13 cellular contexts compared by ENCODE assay signal in the genomic region with DNA sequence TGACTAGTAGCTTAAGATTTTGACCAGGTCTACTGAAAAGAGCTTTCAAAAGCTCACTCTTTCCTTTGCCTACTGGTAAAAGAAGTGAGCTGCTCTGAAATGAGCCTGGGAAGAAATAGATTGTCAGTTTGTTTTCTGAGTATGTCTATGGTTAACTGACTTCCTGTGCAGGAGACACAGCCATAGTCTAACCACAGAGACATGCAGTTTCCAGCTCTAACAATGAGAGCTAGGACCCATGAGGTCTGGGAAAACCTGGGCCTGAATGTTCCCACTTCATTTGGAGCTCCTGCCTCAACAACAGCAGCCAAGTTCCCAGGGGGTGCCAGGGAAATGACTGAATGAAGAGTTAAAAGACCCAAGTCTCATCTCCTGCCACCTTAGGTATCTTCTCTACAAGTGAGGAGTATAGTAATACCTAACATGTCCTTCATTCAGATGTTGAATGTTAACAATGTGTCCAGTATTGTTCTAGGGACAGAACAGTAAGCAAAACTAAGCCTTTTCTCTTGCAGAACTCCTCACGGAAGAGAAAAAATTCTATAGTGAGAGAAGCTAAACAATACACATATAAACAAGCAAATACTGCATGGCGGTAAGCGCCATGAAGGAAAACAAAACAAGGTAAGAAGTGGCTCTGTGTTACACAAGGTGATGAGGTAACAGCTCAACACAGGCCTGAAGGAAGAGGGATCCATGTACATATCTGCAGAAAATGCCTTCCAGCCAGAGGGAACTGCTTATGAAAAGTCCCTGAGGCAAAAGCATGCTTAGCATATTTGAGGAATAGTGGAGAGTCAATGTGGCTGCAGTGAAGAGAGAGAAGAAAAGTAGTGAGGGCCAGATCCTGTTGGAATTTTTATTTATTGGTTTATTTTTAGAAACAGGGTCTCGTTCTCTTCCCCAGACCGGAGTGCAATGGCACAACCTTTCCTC. TPM values are rescaled to one million over a fixed set of nuclear protein-coding genes. Genes with fewer than 3 reads are reported as not detected.
DNase-seq lines count a peak whose midpoint lies in the region; ATAC-seq and TF ChIP-seq lines count a peak whose summit lies in the region.
"Had no signal": no experiment of that assay in that cellular context is flagged by ENCODE, and none has a peak within 500 bp of the region (broad histone marks: within the 10 kb centered on the region; RNA-seq: fewer than 3 reads in every experiment).

No MANE protein-coding gene starts in this region.

- no peaks in the 10 kb centered on the region for H3K36me3 Mint-ChIP-seq in CD4-positive, alpha-beta T cell (ENCODE audit: low read depth)

- H3K9me3 ChIP-seq in CD4-positive, alpha-beta T cell (ENCODE audit: control insufficient read depth, low read length): no peaks in the 10 kb centered on the region

- H3K27me3 Mint-ChIP-seq in CD4-positive, alpha-beta T cell: no peaks in the 10 kb centered on the region

- no peak for DNase-seq in CD4-positive, alpha-beta T cell
- DNase-seq in brain microvascular endothelial cell (peak; percentile 52), activated gamma-delta T cell (lab: John Stamatoyannopoulos, UW) (no peak), anterior cingulate cortex (lab: John Stamatoyannopoulos, UW) (no peak), NCI-H1048 (lab: John Stamatoyannopoulos, UW) (no peak)
- DNase-seq: activated naive CD4-positive, alpha-beta T cell treated with Interleukin-2 at 50 U/mL for 16 hours; NCI-H2029; stimulated activated CD4-positive, alpha-beta T cell treated with anti-CD3 and anti-CD28 coated beads, Interleukin-4, amount 100 ng/mL, for 24 hours; SW 1271 had no signal

- no peak overlapping the region for H3K4me3 ChIP-seq in brain microvascular endothelial cell (ENCODE audit: low read depth, low read length)

- H3K27me3 ChIP-seq in CD4-positive, alpha-beta T cell (ENCODE audit: control insufficient read depth, insufficient read depth, low read length): no peaks in the 10 kb centered on the region
- no peaks in the 10 kb centered on the region for H3K27me3 ChIP-seq in brain microvascular endothelial cell (replicated peaks)

- no peaks in the 10 kb centered on the region for H3K9me3 Mint-ChIP-seq in CD4-positive, alpha-beta T cell

- TF ChIP-seq CTCF in CD4-positive, alpha-beta T cell (IDR thresholded peaks at IDR 0.05): no peak
- TF ChIP-seq CTCF in brain microvascular endothelial cell (IDR thresholded peaks at IDR 0.05; ENCODE audit: low read depth, low read length, missing control alignments): no peak

- H3K27ac ChIP-seq in CD4-positive, alpha-beta T cell (ENCODE audit: low read depth, low read length): no peak overlapping the region
- peak overlapping the region; percentile 3 for H3K27ac ChIP-seq in brain microvascular endothelial cell

- ATAC-seq in CD4-positive, alpha-beta T cell (ENCODE audit: poor library complexity): peak; percentile 41
- ATAC-seq in GM19035 (IDR thresholded peaks at IDR 0.05; ENCODE audit: unreplicated experiment) (peak; percentile 72), HG03442 (IDR thresholded peaks at IDR 0.05; ENCODE audit: unreplicated experiment) (peak; percentile 82), HG02642 (IDR thresholded peaks at IDR 0.05; ENCODE audit: poor library complexity, unreplicated experiment) (no peak)
- ATAC-seq: HCT116 had no signal

- intact Hi-C loops in CD4-positive, alpha-beta T cell (cut with DNase I, micrococcal nuclease): no loop called here

- H3K4me3 Mint-ChIP-seq in CD4-positive, alpha-beta T cell: no peak overlapping the region

- in situ Hi-C loops in brain microvascular endothelial cell (cut with HindIII; ENCODE audit: low pct_ligation_motif_present, low sequenced_read_pairs): no loop called here

- CTCF ChIA-PET in CD4-positive, alpha-beta T cell (lab: Charles Lee): interaction anchor here (1.3 kb wide), 1 partner anchor 11 kb away, joined by 3 read pairs; no protein-coding TSS in a partner anchor

- POLR2A ChIA-PET in CD4-positive, alpha-beta T cell (lab: Charles Lee): no interaction called here

- H3K36me3 ChIP-seq in brain microvascular endothelial cell (replicated peaks): no peaks in the 10 kb centered on the region

- peak overlapping the region; percentile 34 for H3K27ac Mint-ChIP-seq in CD4-positive, alpha-beta T cell

- peaks cover 21% of the 10 kb centered on the region for H3K4me1 Mint-ChIP-seq in CD4-positive, alpha-beta T cell (ENCODE audit: low read depth)

RNA-seq across cellular contexts. Expression of a gene that starts 26.4 kb away (rescaled TPM):
- not detected for total RNA-seq in CD4-positive, alpha-beta T cell
